2 cellular contexts compared by ENCODE assay signal in the genomic region with DNA sequence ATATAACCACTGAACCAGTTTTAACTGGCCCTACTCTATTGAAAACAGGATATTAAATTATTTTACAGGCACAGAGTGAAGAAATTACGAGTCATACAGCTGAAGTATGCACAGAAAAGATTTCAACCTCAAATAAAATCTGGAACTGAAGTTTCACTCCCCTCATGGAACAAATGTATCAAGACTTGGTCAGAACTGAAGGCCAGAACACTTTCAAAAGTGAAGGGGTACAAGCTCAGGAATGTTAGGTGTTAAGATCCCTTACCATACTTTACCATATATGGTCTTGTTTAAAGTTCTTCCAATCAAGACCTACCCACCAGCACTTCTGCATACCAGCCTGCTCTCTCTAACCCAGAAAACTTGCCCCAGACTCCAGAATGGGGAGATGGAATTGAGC.
TF ChIP-seq lines count a peak whose summit lies in the region.

No MANE protein-coding gene starts in this region.

TF ChIP-seq in GM23338, 12 proteins besides CTCF, POLR2A, EP300 and RAD21 (continues in another document):
- TF ChIP-seq, protein P1, sequence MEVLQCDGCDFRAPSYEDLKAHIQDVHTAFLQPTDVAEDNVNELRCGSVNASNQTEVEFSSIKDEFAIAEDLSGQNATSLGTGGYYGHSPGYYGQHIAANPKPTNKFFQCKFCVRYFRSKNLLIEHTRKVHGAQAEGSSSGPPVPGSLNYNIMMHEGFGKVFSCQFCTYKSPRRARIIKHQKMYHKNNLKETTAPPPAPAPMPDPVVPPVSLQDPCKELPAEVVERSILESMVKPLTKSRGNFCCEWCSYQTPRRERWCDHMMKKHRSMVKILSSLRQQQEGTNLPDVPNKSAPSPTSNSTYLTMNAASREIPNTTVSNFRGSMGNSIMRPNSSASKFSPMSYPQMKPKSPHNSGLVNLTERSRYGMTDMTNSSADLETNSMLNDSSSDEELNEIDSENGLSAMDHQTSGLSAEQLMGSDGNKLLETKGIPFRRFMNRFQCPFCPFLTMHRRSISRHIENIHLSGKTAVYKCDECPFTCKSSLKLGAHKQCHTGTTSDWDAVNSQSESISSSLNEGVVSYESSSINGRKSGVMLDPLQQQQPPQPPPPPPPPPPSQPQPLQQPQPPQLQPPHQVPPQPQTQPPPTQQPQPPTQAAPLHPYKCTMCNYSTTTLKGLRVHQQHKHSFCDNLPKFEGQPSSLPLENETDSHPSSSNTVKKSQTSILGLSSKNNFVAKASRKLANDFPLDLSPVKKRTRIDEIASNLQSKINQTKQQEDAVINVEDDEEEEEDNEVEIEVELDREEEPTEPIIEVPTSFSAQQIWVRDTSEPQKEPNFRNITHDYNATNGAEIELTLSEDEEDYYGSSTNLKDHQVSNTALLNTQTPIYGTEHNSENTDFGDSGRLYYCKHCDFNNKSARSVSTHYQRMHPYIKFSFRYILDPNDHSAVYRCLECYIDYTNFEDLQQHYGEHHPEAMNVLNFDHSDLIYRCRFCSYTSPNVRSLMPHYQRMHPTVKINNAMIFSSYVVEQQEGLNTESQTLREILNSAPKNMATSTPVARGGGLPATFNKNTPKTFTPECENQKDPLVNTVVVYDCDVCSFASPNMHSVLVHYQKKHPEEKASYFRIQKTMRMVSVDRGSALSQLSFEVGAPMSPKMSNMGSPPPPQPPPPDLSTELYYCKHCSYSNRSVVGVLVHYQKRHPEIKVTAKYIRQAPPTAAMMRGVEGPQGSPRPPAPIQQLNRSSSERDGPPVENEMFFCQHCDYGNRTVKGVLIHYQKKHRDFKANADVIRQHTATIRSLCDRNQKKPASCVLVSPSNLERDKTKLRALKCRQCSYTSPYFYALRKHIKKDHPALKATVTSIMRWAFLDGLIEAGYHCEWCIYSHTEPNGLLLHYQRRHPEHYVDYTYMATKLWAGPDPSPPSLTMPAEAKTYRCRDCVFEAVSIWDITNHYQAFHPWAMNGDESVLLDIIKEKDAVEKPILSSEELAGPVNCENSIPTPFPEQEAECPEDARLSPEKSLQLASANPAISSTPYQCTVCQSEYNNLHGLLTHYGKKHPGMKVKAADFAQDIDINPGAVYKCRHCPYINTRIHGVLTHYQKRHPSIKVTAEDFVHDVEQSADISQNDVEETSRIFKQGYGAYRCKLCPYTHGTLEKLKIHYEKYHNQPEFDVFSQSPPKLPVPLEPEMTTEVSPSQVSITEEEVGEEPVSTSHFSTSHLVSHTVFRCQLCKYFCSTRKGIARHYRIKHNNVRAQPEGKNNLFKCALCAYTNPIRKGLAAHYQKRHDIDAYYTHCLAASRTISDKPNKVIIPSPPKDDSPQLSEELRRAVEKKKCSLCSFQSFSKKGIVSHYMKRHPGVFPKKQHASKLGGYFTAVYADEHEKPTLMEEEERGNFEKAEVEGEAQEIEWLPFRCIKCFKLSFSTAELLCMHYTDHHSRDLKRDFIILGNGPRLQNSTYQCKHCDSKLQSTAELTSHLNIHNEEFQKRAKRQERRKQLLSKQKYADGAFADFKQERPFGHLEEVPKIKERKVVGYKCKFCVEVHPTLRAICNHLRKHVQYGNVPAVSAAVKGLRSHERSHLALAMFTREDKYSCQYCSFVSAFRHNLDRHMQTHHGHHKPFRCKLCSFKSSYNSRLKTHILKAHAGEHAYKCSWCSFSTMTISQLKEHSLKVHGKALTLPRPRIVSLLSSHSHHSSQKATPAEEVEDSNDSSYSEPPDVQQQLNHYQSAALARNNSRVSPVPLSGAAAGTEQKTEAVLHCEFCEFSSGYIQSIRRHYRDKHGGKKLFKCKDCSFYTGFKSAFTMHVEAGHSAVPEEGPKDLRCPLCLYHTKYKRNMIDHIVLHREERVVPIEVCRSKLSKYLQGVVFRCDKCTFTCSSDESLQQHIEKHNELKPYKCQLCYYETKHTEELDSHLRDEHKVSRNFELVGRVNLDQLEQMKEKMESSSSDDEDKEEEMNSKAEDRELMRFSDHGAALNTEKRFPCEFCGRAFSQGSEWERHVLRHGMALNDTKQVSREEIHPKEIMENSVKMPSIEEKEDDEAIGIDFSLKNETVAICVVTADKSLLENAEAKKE (CRISPR knock-in tag; IDR thresholded peaks at IDR 0.05) = no peak
- TF ChIP-seq, protein P2, sequence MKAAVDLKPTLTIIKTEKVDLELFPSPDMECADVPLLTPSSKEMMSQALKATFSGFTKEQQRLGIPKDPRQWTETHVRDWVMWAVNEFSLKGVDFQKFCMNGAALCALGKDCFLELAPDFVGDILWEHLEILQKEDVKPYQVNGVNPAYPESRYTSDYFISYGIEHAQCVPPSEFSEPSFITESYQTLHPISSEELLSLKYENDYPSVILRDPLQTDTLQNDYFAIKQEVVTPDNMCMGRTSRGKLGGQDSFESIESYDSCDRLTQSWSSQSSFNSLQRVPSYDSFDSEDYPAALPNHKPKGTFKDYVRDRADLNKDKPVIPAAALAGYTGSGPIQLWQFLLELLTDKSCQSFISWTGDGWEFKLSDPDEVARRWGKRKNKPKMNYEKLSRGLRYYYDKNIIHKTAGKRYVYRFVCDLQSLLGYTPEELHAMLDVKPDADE (IDR thresholded peaks at IDR 0.05) = no peak
- no peak for TF ChIP-seq ZNF331 (CRISPR knock-in tag; IDR thresholded peaks at IDR 0.05; ENCODE audit: low read depth)
- no peak for TF ChIP-seq POLR2AphosphoS5 (IDR thresholded peaks at IDR 0.05; ENCODE audit: low read depth)
- TF ChIP-seq EZH2 (IDR thresholded peaks at IDR 0.05; ENCODE audit: low read depth, unreplicated experiment) = no peak
- no peak for TF ChIP-seq ZNF114 (CRISPR knock-in tag; IDR thresholded peaks at IDR 0.05)
- no peak for TF ChIP-seq NANOG (IDR thresholded peaks at IDR 0.05; ENCODE audit: borderline replicate concordance)
- no peak for TF ChIP-seq CREB1 (CRISPR knock-in tag; IDR thresholded peaks at IDR 0.05; ENCODE audit: low read depth)
- no peak for TF ChIP-seq EZH2phosphoT487 (IDR thresholded peaks at IDR 0.05; ENCODE audit: unreplicated experiment)
- TF ChIP-seq, protein P3, sequence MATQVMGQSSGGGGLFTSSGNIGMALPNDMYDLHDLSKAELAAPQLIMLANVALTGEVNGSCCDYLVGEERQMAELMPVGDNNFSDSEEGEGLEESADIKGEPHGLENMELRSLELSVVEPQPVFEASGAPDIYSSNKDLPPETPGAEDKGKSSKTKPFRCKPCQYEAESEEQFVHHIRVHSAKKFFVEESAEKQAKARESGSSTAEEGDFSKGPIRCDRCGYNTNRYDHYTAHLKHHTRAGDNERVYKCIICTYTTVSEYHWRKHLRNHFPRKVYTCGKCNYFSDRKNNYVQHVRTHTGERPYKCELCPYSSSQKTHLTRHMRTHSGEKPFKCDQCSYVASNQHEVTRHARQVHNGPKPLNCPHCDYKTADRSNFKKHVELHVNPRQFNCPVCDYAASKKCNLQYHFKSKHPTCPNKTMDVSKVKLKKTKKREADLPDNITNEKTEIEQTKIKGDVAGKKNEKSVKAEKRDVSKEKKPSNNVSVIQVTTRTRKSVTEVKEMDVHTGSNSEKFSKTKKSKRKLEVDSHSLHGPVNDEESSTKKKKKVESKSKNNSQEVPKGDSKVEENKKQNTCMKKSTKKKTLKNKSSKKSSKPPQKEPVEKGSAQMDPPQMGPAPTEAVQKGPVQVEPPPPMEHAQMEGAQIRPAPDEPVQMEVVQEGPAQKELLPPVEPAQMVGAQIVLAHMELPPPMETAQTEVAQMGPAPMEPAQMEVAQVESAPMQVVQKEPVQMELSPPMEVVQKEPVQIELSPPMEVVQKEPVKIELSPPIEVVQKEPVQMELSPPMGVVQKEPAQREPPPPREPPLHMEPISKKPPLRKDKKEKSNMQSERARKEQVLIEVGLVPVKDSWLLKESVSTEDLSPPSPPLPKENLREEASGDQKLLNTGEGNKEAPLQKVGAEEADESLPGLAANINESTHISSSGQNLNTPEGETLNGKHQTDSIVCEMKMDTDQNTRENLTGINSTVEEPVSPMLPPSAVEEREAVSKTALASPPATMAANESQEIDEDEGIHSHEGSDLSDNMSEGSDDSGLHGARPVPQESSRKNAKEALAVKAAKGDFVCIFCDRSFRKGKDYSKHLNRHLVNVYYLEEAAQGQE (IDR thresholded peaks at IDR 0.05; ENCODE audit: unreplicated experiment) = no peak

TF ChIP-seq in WTC11, 78 proteins besides CTCF, POLR2A, EP300 and RAD21 (continued from another document):
- TF ChIP-seq FOXK1 (CRISPR knock-in tag; IDR thresholded peaks at IDR 0.05) = no peak
- TF ChIP-seq, protein P4, sequence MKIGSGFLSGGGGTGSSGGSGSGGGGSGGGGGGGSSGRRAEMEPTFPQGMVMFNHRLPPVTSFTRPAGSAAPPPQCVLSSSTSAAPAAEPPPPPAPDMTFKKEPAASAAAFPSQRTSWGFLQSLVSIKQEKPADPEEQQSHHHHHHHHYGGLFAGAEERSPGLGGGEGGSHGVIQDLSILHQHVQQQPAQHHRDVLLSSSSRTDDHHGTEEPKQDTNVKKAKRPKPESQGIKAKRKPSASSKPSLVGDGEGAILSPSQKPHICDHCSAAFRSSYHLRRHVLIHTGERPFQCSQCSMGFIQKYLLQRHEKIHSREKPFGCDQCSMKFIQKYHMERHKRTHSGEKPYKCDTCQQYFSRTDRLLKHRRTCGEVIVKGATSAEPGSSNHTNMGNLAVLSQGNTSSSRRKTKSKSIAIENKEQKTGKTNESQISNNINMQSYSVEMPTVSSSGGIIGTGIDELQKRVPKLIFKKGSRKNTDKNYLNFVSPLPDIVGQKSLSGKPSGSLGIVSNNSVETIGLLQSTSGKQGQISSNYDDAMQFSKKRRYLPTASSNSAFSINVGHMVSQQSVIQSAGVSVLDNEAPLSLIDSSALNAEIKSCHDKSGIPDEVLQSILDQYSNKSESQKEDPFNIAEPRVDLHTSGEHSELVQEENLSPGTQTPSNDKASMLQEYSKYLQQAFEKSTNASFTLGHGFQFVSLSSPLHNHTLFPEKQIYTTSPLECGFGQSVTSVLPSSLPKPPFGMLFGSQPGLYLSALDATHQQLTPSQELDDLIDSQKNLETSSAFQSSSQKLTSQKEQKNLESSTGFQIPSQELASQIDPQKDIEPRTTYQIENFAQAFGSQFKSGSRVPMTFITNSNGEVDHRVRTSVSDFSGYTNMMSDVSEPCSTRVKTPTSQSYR (CRISPR knock-in tag; IDR thresholded peaks at IDR 0.05) = no peak
- TF ChIP-seq TEAD4 (CRISPR knock-in tag; IDR thresholded peaks at IDR 0.05) = no peak
- no peak for TF ChIP-seq ZNF396 (CRISPR knock-in tag; IDR thresholded peaks at IDR 0.05; ENCODE audit: borderline replicate concordance)
- no peak for TF ChIP-seq MXD4 (CRISPR knock-in tag; IDR thresholded peaks at IDR 0.05; ENCODE audit: borderline replicate concordance)
- TF ChIP-seq, protein P5, sequence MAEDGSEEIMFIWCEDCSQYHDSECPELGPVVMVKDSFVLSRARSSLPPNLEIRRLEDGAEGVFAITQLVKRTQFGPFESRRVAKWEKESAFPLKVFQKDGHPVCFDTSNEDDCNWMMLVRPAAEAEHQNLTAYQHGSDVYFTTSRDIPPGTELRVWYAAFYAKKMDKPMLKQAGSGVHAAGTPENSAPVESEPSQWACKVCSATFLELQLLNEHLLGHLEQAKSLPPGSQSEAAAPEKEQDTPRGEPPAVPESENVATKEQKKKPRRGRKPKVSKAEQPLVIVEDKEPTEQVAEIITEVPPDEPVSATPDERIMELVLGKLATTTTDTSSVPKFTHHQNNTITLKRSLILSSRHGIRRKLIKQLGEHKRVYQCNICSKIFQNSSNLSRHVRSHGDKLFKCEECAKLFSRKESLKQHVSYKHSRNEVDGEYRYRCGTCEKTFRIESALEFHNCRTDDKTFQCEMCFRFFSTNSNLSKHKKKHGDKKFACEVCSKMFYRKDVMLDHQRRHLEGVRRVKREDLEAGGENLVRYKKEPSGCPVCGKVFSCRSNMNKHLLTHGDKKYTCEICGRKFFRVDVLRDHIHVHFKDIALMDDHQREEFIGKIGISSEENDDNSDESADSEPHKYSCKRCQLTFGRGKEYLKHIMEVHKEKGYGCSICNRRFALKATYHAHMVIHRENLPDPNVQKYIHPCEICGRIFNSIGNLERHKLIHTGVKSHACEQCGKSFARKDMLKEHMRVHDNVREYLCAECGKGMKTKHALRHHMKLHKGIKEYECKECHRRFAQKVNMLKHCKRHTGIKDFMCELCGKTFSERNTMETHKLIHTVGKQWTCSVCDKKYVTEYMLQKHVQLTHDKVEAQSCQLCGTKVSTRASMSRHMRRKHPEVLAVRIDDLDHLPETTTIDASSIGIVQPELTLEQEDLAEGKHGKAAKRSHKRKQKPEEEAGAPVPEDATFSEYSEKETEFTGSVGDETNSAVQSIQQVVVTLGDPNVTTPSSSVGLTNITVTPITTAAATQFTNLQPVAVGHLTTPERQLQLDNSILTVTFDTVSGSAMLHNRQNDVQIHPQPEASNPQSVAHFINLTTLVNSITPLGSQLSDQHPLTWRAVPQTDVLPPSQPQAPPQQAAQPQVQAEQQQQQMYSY (CRISPR knock-in tag; IDR thresholded peaks at IDR 0.05) = no peak
- TF ChIP-seq, protein P6, sequence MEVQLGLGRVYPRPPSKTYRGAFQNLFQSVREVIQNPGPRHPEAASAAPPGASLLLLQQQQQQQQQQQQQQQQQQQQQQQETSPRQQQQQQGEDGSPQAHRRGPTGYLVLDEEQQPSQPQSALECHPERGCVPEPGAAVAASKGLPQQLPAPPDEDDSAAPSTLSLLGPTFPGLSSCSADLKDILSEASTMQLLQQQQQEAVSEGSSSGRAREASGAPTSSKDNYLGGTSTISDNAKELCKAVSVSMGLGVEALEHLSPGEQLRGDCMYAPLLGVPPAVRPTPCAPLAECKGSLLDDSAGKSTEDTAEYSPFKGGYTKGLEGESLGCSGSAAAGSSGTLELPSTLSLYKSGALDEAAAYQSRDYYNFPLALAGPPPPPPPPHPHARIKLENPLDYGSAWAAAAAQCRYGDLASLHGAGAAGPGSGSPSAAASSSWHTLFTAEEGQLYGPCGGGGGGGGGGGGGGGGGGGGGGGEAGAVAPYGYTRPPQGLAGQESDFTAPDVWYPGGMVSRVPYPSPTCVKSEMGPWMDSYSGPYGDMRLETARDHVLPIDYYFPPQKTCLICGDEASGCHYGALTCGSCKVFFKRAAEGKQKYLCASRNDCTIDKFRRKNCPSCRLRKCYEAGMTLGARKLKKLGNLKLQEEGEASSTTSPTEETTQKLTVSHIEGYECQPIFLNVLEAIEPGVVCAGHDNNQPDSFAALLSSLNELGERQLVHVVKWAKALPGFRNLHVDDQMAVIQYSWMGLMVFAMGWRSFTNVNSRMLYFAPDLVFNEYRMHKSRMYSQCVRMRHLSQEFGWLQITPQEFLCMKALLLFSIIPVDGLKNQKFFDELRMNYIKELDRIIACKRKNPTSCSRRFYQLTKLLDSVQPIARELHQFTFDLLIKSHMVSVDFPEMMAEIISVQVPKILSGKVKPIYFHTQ (CRISPR knock-in tag; IDR thresholded peaks at IDR 0.05) = no peak
- TF ChIP-seq, protein P7, sequence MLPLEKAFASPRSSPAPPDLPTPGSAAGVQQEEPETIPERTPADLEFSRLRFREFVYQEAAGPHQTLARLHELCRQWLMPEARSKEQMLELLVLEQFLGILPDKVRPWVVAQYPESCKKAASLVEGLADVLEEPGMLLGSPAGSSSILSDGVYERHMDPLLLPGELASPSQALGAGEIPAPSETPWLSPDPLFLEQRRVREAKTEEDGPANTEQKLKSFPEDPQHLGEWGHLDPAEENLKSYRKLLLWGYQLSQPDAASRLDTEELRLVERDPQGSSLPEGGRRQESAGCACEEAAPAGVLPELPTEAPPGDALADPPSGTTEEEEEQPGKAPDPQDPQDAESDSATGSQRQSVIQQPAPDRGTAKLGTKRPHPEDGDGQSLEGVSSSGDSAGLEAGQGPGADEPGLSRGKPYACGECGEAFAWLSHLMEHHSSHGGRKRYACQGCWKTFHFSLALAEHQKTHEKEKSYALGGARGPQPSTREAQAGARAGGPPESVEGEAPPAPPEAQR (CRISPR knock-in tag; IDR thresholded peaks at IDR 0.05) = no peak
